Comparison of ENCODE assay signal across 12 cellular contexts in the genomic region with DNA sequence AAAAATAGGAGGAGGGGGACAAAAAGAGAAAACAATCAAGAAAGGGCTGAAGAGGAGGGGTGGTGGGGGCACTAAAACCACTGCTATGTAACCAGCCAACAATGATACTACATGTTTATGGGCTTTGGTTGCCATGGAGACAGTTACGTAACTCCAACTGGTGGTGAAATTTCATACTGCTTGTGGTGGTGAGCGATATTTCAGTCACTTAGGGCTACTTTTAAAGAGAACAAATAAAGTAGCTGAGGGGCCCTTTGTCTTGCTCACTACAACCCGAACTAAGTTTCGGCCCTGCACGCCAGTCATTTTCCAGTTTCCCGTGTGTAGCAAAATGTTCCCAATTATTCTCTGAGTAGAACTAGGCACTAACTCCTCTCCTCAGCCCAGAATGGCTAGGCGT.
DNase-seq lines count a peak whose midpoint lies in the region; ATAC-seq and TF ChIP-seq lines count a peak whose summit lies in the region.
"Had no signal": no experiment of that assay in that cellular context is flagged by ENCODE, and none has a peak within 500 bp of the region (broad histone marks: within the 10 kb centered on the region; RNA-seq: fewer than 3 reads in every experiment).

No MANE protein-coding gene starts in this region.

- no peak overlapping the region for H3K4me3 ChIP-seq in epithelial cell of proximal tubule (ENCODE audit: low read depth, low read length)

- ATAC-seq in HG03520 (IDR thresholded peaks at IDR 0.05; ENCODE audit: unreplicated experiment) = no peak
- ATAC-seq in HG02623 (IDR thresholded peaks at IDR 0.05; ENCODE audit: unreplicated experiment) = no peak

- DNase-seq in HT-29 (ENCODE audit: low spot score) = peak; percentile 80
- DNase-seq in NOMO-1 treated with DMSO at 0.1 percent for 48 hours (lab: John Stamatoyannopoulos, UW; ENCODE audit: unreplicated experiment) = peak; percentile 86
- DNase-seq in epithelial cell of proximal tubule (ENCODE audit: low read depth) = peak; percentile 44
- DNase-seq in renal cortical epithelial cell (ENCODE audit: low read depth) = peak; percentile 55
- no peak for DNase-seq in activated T-cell treated with anti-CD3 and anti-CD28 coated beads, Interleukin-2, amount 50 U/mL, for 48 hours
- DNase-seq in HUDEP-2 (lab: John Stamatoyannopoulos, UW; ENCODE audit: unreplicated experiment in 76 of 76) = no peak
- DNase-seq: activated naive CD4-positive, alpha-beta T cell treated with anti-CD3 and anti-CD28 coated beads for 36 hours; IMR-90; left cardiac atrium; occipital lobe had no signal

- TF ChIP-seq CTCF in epithelial cell of proximal tubule (conservative IDR thresholded peaks at IDR 0.05; ENCODE audit: low read depth, low read length) = no peak

Comparison
In these comparisons a context has a peak if more than half of its experiments do, and no peak if none do; other contexts are left out.
1. DNase-seq: peak in HT-29 (single experiment), NOMO-1 treated with DMSO at 0.1 percent for 48 hours (single experiment), epithelial cell of proximal tubule (single experiment) and renal cortical epithelial cell (single experiment); none in activated T-cell treated with anti-CD3 and anti-CD28 coated beads, Interleukin-2, amount 50 U/mL, for 48 hours (0 of 2) and HUDEP-2 (0 of 76).